14 cellular contexts compared by ENCODE assay signal in genomic region chr3:125023833-125024560, GRCh38. TPM values are rescaled to one million over a fixed set of nuclear protein-coding genes. Genes with fewer than 3 reads are reported as not detected.
DNase-seq lines count a peak whose midpoint lies in the region; ATAC-seq and TF ChIP-seq lines count a peak whose summit lies in the region.
"Had no signal": no experiment of that assay in that cellular context is flagged by ENCODE, and none has a peak within 500 bp of the region (broad histone marks: within the 10 kb centered on the region; RNA-seq: fewer than 3 reads in every experiment).

No MANE protein-coding gene starts in this region.

- no peaks in the 10 kb centered on the region for H3K27me3 ChIP-seq in hepatocyte
- no peaks in the 10 kb centered on the region for H3K27me3 ChIP-seq in skeletal muscle tissue (ENCODE audit: control insufficient read depth in 3 of 3, insufficient read depth in 3 of 3, low read length in 3 of 3)
- H3K27me3 ChIP-seq: testis had no signal

- POLR2A ChIA-PET in activated CD4-positive, alpha-beta memory T cell treated with anti-CD3 and anti-CD28 coated beads, Interleukin-2, amount 10 ng/mL, durations not matched to agents 7 days and 5 days (lab: Charles Lee): interaction anchor here (0.9 to 1.3 kb wide), 4 partner anchors 9 to 28 kb away, joined by 3 to 4 read pairs (median 4); no protein-coding TSS in a partner anchor
- POLR2A ChIA-PET in activated CD4-positive, alpha-beta memory T cell treated with anti-CD3 and anti-CD28 coated beads for 36 hours (lab: Charles Lee): no interaction called here
- POLR2A ChIA-PET in T-cell (lab: Charles Lee): interaction anchor here (0.6 to 1.0 kb wide), 3 partner anchors 9 to 325 kb away, joined by 3 read pairs; no protein-coding TSS in a partner anchor

- peaks cover 11% of the 10 kb centered on the region for H3K4me1 ChIP-seq in hepatocyte (ENCODE audit: insufficient read depth)
- peaks cover 16 to 27% (median 23%) of the 10 kb centered on the region in 3 donors for H3K4me1 ChIP-seq in skeletal muscle tissue (ENCODE audit: control insufficient read depth in 3 of 3, insufficient read depth in 3 of 3, low read length in 3 of 3)

- intact Hi-C loops in activated CD4-positive, alpha-beta memory T cell treated with anti-CD3 and anti-CD28 coated beads for 36 hours (cut with micrococcal nuclease): no loop called here

- H3K9me3 ChIP-seq in hepatocyte (ENCODE audit: low read depth) (no peaks in the 10 kb centered on the region), skeletal muscle tissue (ENCODE audit: control insufficient read depth in 3 of 3, low read length in 3 of 3) (no peaks in the 10 kb centered on the region)
- H3K9me3 ChIP-seq: testis had no signal

- no peak overlapping the region for H2AFZ ChIP-seq in hepatocyte

- WGBS in hepatocyte (ENCODE audit: low lambda C conversion rate, missing lambda C conversion rate): 72% methylated on average over 8 of the region's 8 CpGs

- H3K9me2 ChIP-seq in hepatocyte (replicated peaks; ENCODE audit: insufficient read depth): no peaks in the 10 kb centered on the region

- H3K4me3 Mint-ChIP-seq in activated CD4-positive, alpha-beta memory T cell treated with anti-CD3 and anti-CD28 coated beads, Interleukin-2, amount 10 ng/mL, durations not matched to agents 7 days and 5 days: peak overlapping the region; percentile 5
- no peak overlapping the region for H3K4me3 Mint-ChIP-seq in activated CD4-positive, alpha-beta memory T cell treated with anti-CD3 and anti-CD28 coated beads for 36 hours
- peak overlapping the region in 1 of 3 donors; percentile 41 for H3K4me3 Mint-ChIP-seq in T-cell
- H3K4me3 Mint-ChIP-seq: activated naive CD8-positive, alpha-beta T cell treated with anti-CD3 and anti-CD28 coated beads, Interleukin-2, amount 50 U/mL, for 24 hours had no signal

- no peak for TF ChIP-seq CTCF in hepatocyte (IDR thresholded peaks at IDR 0.05; ENCODE audit: poor library complexity)

- H3K4me3 ChIP-seq in hepatocyte: no peak overlapping the region
- H3K4me3 ChIP-seq in skeletal muscle tissue (ENCODE audit: low read length in 3 of 3): peak overlapping the region in 1 of 3 donors; percentile 7
- H3K4me3 ChIP-seq: testis had no signal

- H3K36me3 ChIP-seq in hepatocyte (replicated peaks; ENCODE audit: insufficient read depth, low read depth): no peaks in the 10 kb centered on the region
- H3K36me3 ChIP-seq in skeletal muscle tissue (ENCODE audit: control insufficient read depth in 3 of 3, insufficient read depth in 3 of 3, low read length in 3 of 3): peaks cover 21 to 47% (median 25%) of the 10 kb centered on the region in 3 donors

- H3K79me2 ChIP-seq in hepatocyte: peaks cover 3% of the 10 kb centered on the region

- H3K27ac ChIP-seq in hepatocyte (peak overlapping the region; percentile 61), skeletal muscle tissue (ENCODE audit: low read depth, low read length) (peak overlapping the region; percentile 1)

- no peak for DNase-seq in activated CD4-positive, alpha-beta memory T cell treated with anti-CD3 and anti-CD28 coated beads, Interleukin-2, amount 10 ng/mL, durations not matched to agents 7 days and 5 days
- DNase-seq in activated CD4-positive, alpha-beta memory T cell treated with anti-CD3 and anti-CD28 coated beads for 36 hours: no peak
- DNase-seq in T-cell: no peak
- DNase-seq in hepatocyte (ENCODE audit: low spot score): no peak
- no peak for DNase-seq in occipital lobe (lab: John Stamatoyannopoulos, UW)
- no peak for DNase-seq in NCI-H345 (lab: John Stamatoyannopoulos, UW)
- DNase-seq: activated naive CD8-positive, alpha-beta T cell treated with anti-CD3 and anti-CD28 coated beads, Interleukin-2, amount 50 U/mL, for 24 hours; Calu3; KG1; NCI-H1105 treated with DMSO at 0.1 percent for 48 hours; OCI-M1; testis had no signal

- H3K27ac Mint-ChIP-seq in activated CD4-positive, alpha-beta memory T cell treated with anti-CD3 and anti-CD28 coated beads, Interleukin-2, amount 10 ng/mL, durations not matched to agents 7 days and 5 days: peak overlapping the region; percentile 70
- H3K27ac Mint-ChIP-seq in activated CD4-positive, alpha-beta memory T cell treated with anti-CD3 and anti-CD28 coated beads for 36 hours: no peak overlapping the region
- peak overlapping the region; percentile 41 to 81 for H3K27ac Mint-ChIP-seq in T-cell
- H3K27ac Mint-ChIP-seq: activated naive CD8-positive, alpha-beta T cell treated with anti-CD3 and anti-CD28 coated beads, Interleukin-2, amount 50 U/mL, for 24 hours had no signal

- H4K20me1 ChIP-seq in hepatocyte (ENCODE audit: insufficient read depth, poor library complexity, severe bottlenecking): no peaks in the 10 kb centered on the region

- ATAC-seq in T-cell (replicated peaks in 1 of 4) (no peak), HG03571 (IDR thresholded peaks at IDR 0.05; ENCODE audit: unreplicated experiment) (no peak)
- ATAC-seq: activated naive CD8-positive, alpha-beta T cell treated with anti-CD3 and anti-CD28 coated beads, Interleukin-2, amount 50 U/mL, for 24 hours had no signal

- no peak overlapping the region for H3K9ac ChIP-seq in skeletal muscle tissue (ENCODE audit: low read depth in 1 of 3, low read length in 3 of 3)

- H3K27me3 Mint-ChIP-seq in activated CD4-positive, alpha-beta memory T cell treated with anti-CD3 and anti-CD28 coated beads, Interleukin-2, amount 10 ng/mL, durations not matched to agents 7 days and 5 days: no peaks in the 10 kb centered on the region
- H3K27me3 Mint-ChIP-seq in activated CD4-positive, alpha-beta memory T cell treated with anti-CD3 and anti-CD28 coated beads for 36 hours: no peaks in the 10 kb centered on the region
- no peaks in the 10 kb centered on the region for H3K27me3 Mint-ChIP-seq in T-cell
- H3K27me3 Mint-ChIP-seq: activated naive CD8-positive, alpha-beta T cell treated with anti-CD3 and anti-CD28 coated beads, Interleukin-2, amount 50 U/mL, for 24 hours had no signal

- H3K4me2 ChIP-seq in hepatocyte: no peak overlapping the region

- no peaks in the 10 kb centered on the region for H3K9me3 Mint-ChIP-seq in activated CD4-positive, alpha-beta memory T cell treated with anti-CD3 and anti-CD28 coated beads, Interleukin-2, amount 10 ng/mL, durations not matched to agents 7 days and 5 days
- no peaks in the 10 kb centered on the region for H3K9me3 Mint-ChIP-seq in activated CD4-positive, alpha-beta memory T cell treated with anti-CD3 and anti-CD28 coated beads for 36 hours
- no peaks in the 10 kb centered on the region for H3K9me3 Mint-ChIP-seq in T-cell
- H3K9me3 Mint-ChIP-seq: activated naive CD8-positive, alpha-beta T cell treated with anti-CD3 and anti-CD28 coated beads, Interleukin-2, amount 50 U/mL, for 24 hours had no signal

- peaks cover 77% of the 10 kb centered on the region for H3K36me3 Mint-ChIP-seq in activated CD4-positive, alpha-beta memory T cell treated with anti-CD3 and anti-CD28 coated beads, Interleukin-2, amount 10 ng/mL, durations not matched to agents 7 days and 5 days (ENCODE audit: low read depth)
- peaks cover 41% of the 10 kb centered on the region for H3K36me3 Mint-ChIP-seq in activated CD4-positive, alpha-beta memory T cell treated with anti-CD3 and anti-CD28 coated beads for 36 hours
- H3K36me3 Mint-ChIP-seq in T-cell: peaks cover 69% of the 10 kb centered on the region

- H3K4me1 Mint-ChIP-seq in activated CD4-positive, alpha-beta memory T cell treated with anti-CD3 and anti-CD28 coated beads, Interleukin-2, amount 10 ng/mL, durations not matched to agents 7 days and 5 days: peaks cover 66% of the 10 kb centered on the region
- peaks cover 43% of the 10 kb centered on the region for H3K4me1 Mint-ChIP-seq in activated CD4-positive, alpha-beta memory T cell treated with anti-CD3 and anti-CD28 coated beads for 36 hours (ENCODE audit: low read depth)
- H3K4me1 Mint-ChIP-seq in T-cell: peaks cover 68 to 71% (median 70%) of the 10 kb centered on the region in 3 donors

- CTCF ChIA-PET in activated CD4-positive, alpha-beta memory T cell treated with anti-CD3 and anti-CD28 coated beads, Interleukin-2, amount 10 ng/mL, durations not matched to agents 7 days and 5 days (lab: Charles Lee): interaction anchor here (1.5 to 1.7 kb wide), 2 partner anchors 29 kb away, joined by 3 to 5 read pairs; no protein-coding TSS in a partner anchor
- CTCF ChIA-PET in activated CD4-positive, alpha-beta memory T cell treated with anti-CD3 and anti-CD28 coated beads for 36 hours (lab: Charles Lee): interaction anchor here (1.6 kb wide), 1 partner anchor 28 kb away, joined by 4 read pairs; no protein-coding TSS in a partner anchor
- CTCF ChIA-PET in T-cell (lab: Charles Lee): interaction anchor here (0.5 to 0.6 kb wide), 3 partner anchors 11 to 332 kb away, joined by 3 read pairs; no protein-coding TSS in a partner anchor

RNA-seq across cellular contexts. Expression of gene HEG1, which starts 31.8 kb away (rescaled TPM):
- 10 to 100 TPM; 26.7 to 27.7 TPM for total RNA-seq in activated CD4-positive, alpha-beta memory T cell treated with anti-CD3 and anti-CD28 coated beads, Interleukin-2, amount 10 ng/mL, durations not matched to agents 7 days and 5 days
- total RNA-seq in activated CD4-positive, alpha-beta memory T cell treated with anti-CD3 and anti-CD28 coated beads for 36 hours: 1 to 10 TPM; 6.0 to 7.9 TPM
- total RNA-seq in T-cell (10 to 100 TPM; 22.6 to 27.6 (median 25.6) TPM), hepatocyte (25.1 and 27.2 TPM in 2 replicates), skeletal muscle tissue (25.1 TPM), occipital lobe (6.6 TPM)
- 22.5 and 27.3 TPM in 2 replicates for polyA plus RNA-seq in hepatocyte
